ENCODE assay signal across 11 cellular contexts in genomic region chr1:232634086-232634485, GRCh38. TPM values are rescaled to one million over a fixed set of nuclear protein-coding genes. Genes with fewer than 3 reads are reported as not detected.
A peak's percentile ranks its signal among the peaks of the same experiment; 100 is the strongest.
DNase-seq lines count a peak whose midpoint lies in the region; ATAC-seq and TF ChIP-seq lines count a peak whose summit lies in the region.
"Had no signal": no experiment of that assay in that cellular context is flagged by ENCODE, and none has a peak within 500 bp of the region (broad histone marks: within the 10 kb centered on the region; RNA-seq: fewer than 3 reads in every experiment).

No MANE protein-coding gene starts in this region.

- DNase-seq in heart left ventricle = peak in 3 of 5 donors; percentile 27 to 50 (median 48)
- DNase-seq in heart right ventricle = no peak
- peak; percentile 64 for DNase-seq in OCI-LY7 (ENCODE audit: low spot score)
- peak; percentile 76 for DNase-seq in lung (ENCODE audit: low spot score)
- peak; percentile 85 for DNase-seq in upper lobe of right lung
- DNase-seq in activated T-cell treated with anti-CD3 and anti-CD28 coated beads, Interleukin-2, amount 50 U/mL, for 72 hours = no peak
- DNase-seq in osteocyte (ENCODE audit: extremely low spot score, unreplicated experiment) = no peak
- no peak for DNase-seq in activated CD4-positive, alpha-beta T cell treated with anti-CD3 and anti-CD28 coated beads for 4 hours
- DNase-seq: activated naive CD8-positive, alpha-beta T cell treated with anti-CD3 and anti-CD28 coated beads for 36 hours; stimulated activated CD4-positive, alpha-beta T cell treated with anti-CD3 and anti-CD28 coated beads, Interleukin-2, amount 100 ng/mL, for 48 hours had no signal

- H3K9me3 Mint-ChIP-seq in activated T-cell treated with anti-CD3 and anti-CD28 coated beads, Interleukin-2, amount 50 U/mL, for 72 hours = no peaks in the 10 kb centered on the region
- no peaks in the 10 kb centered on the region for H3K9me3 Mint-ChIP-seq in osteocyte (ENCODE audit: unreplicated experiment)
- H3K9me3 Mint-ChIP-seq: activated naive CD8-positive, alpha-beta T cell treated with anti-CD3 and anti-CD28 coated beads for 36 hours; GM23338 had no signal

- H3K4me3 ChIP-seq in heart left ventricle = no peak overlapping the region
- H3K4me3 ChIP-seq in heart right ventricle = no peak overlapping the region
- no peak overlapping the region for H3K4me3 ChIP-seq in OCI-LY7 (ENCODE audit: low read depth, low read length, poor library complexity, severe bottlenecking)
- no peak overlapping the region for H3K4me3 ChIP-seq in lung
- H3K4me3 ChIP-seq in upper lobe of right lung = no peak overlapping the region
- H3K4me3 ChIP-seq: GM23338 had no signal

- TF ChIP-seq POLR2A in heart left ventricle (IDR thresholded peaks at IDR 0.05) = no peak

- no peak overlapping the region for H2AFZ ChIP-seq in OCI-LY7 (ENCODE audit: low read length)
- H2AFZ ChIP-seq: GM23338 had no signal

- H3K4me3 Mint-ChIP-seq in activated T-cell treated with anti-CD3 and anti-CD28 coated beads, Interleukin-2, amount 50 U/mL, for 72 hours = no peak overlapping the region
- H3K4me3 Mint-ChIP-seq in osteocyte (ENCODE audit: unreplicated experiment) = no peak overlapping the region
- H3K4me3 Mint-ChIP-seq: activated naive CD8-positive, alpha-beta T cell treated with anti-CD3 and anti-CD28 coated beads for 36 hours; GM23338 had no signal

- no peak overlapping the region for H3K4me2 ChIP-seq in OCI-LY7 (ENCODE audit: low read length)
- H3K4me2 ChIP-seq: GM23338 had no signal

- peaks cover 0 to 2% of the 10 kb centered on the region in 2 donors for H3K36me3 Mint-ChIP-seq in activated T-cell treated with anti-CD3 and anti-CD28 coated beads, Interleukin-2, amount 50 U/mL, for 72 hours (ENCODE audit: insufficient read depth in 2 of 2)
- no peaks in the 10 kb centered on the region for H3K36me3 Mint-ChIP-seq in osteocyte (ENCODE audit: unreplicated experiment)
- H3K36me3 Mint-ChIP-seq: activated naive CD8-positive, alpha-beta T cell treated with anti-CD3 and anti-CD28 coated beads for 36 hours had no signal

- CTCF ChIA-PET in OCI-LY7 (lab: Charles Lee; ENCODE audit: unreplicated experiment) = no interaction called here

- no peaks in the 10 kb centered on the region for H4K20me1 ChIP-seq in OCI-LY7 (ENCODE audit: insufficient read depth, low read length)

- ATAC-seq in heart left ventricle (no peak), heart right ventricle (no peak), lung (ENCODE audit: insufficient read depth, low FRiP score) (no peak), upper lobe of right lung (peak; percentile 78)
- ATAC-seq in activated T-cell treated with anti-CD3 and anti-CD28 coated beads, Interleukin-2, amount 50 U/mL, for 72 hours (replicated peaks in 1 of 2) = no peak
- ATAC-seq: GM23338 had no signal

- TF ChIP-seq CTCF in heart left ventricle (IDR thresholded peaks at IDR 0.05) (no peak), heart right ventricle (IDR thresholded peaks at IDR 0.05) (no peak), OCI-LY7 (conservative IDR thresholded peaks at IDR 0.05; ENCODE audit: low read length) (0 out of 2 replicates have a peak, but pooled peaks have one; percentile 25), lung (IDR thresholded peaks at IDR 0.05; ENCODE audit: control extremely low read depth, extremely low read depth) (no peak), upper lobe of right lung (IDR thresholded peaks at IDR 0.05) (no peak), osteocyte (IDR thresholded peaks at IDR 0.05) (no peak)

- no peak overlapping the region for H3K27ac Mint-ChIP-seq in activated T-cell treated with anti-CD3 and anti-CD28 coated beads, Interleukin-2, amount 50 U/mL, for 72 hours
- H3K27ac Mint-ChIP-seq in osteocyte (ENCODE audit: unreplicated experiment) = no peak overlapping the region
- H3K27ac Mint-ChIP-seq: activated naive CD8-positive, alpha-beta T cell treated with anti-CD3 and anti-CD28 coated beads for 36 hours; GM23338 had no signal

- peak overlapping the region in 1 of 12 donors; percentile 33 for H3K27ac ChIP-seq in heart left ventricle
- no peak overlapping the region for H3K27ac ChIP-seq in heart right ventricle
- no peak overlapping the region for H3K27ac ChIP-seq in OCI-LY7 (ENCODE audit: low read depth, low read length, poor library complexity, severe bottlenecking)
- H3K27ac ChIP-seq in lung (ENCODE audit: low read depth in 1 of 2, low read length in 1 of 2) = no peak overlapping the region
- H3K27ac ChIP-seq in upper lobe of right lung = no peak overlapping the region

- whole genome bisulfite sequencing in heart left ventricle, 4 donors = 89 to 90% (median 89%) methylated on average over 5 of the region's 5 CpGs
- WGBS in heart right ventricle, 2 donors = 85 to 91% methylated on average over 5 of the region's 5 CpGs
- 53 to 54% methylated on average over 5 of the region's 5 CpGs for WGBS in lung, 2 donors

- H3K9me3 ChIP-seq in heart left ventricle (no peaks in the 10 kb centered on the region), heart right ventricle (no peaks in the 10 kb centered on the region), OCI-LY7 (ENCODE audit: low read length) (no peaks in the 10 kb centered on the region), lung (ENCODE audit: control insufficient read depth in 2 of 2, insufficient read depth in 1 of 2, low read length in 1 of 2) (no peaks in the 10 kb centered on the region), upper lobe of right lung (no peaks in the 10 kb centered on the region)

- peaks cover 1% of the 10 kb centered on the region; the same call in 1 of the 2 replicates for H3K79me2 ChIP-seq in OCI-LY7 (ENCODE audit: insufficient read depth, low read depth, low read length)

- POLR2A ChIA-PET in OCI-LY7 (lab: Charles Lee) = interaction anchor here (0.6 to 1.2 kb wide), 2 partner anchors 227 to 540 kb away, joined by 3 to 4 read pairs; no protein-coding TSS in a partner anchor

- H3K4me1 ChIP-seq in heart left ventricle = peaks cover 0 to 16% (median 5%) of the 10 kb centered on the region in 12 donors
- H3K4me1 ChIP-seq in heart right ventricle = peaks cover 0 to 15% (median 6%) of the 10 kb centered on the region in 9 donors
- peaks cover 11% of the 10 kb centered on the region for H3K4me1 ChIP-seq in OCI-LY7 (ENCODE audit: insufficient read depth, low read length, poor library complexity, severe bottlenecking)
- H3K4me1 ChIP-seq in lung (ENCODE audit: control insufficient read depth in 2 of 2, insufficient read depth in 2 of 2, low read length in 2 of 2) = peaks cover 0 to 2% of the 10 kb centered on the region in 2 donors
- peaks cover 11% of the 10 kb centered on the region for H3K4me1 ChIP-seq in upper lobe of right lung

- BruUV-seq in OCI-LY7 (replicated peaks; lab: Mats Ljungman, UMichigan) = no TSS peak

- no peaks in the 10 kb centered on the region for H3K27me3 ChIP-seq in heart left ventricle
- no peaks in the 10 kb centered on the region for H3K27me3 ChIP-seq in heart right ventricle
- no peaks in the 10 kb centered on the region for H3K27me3 ChIP-seq in lung (ENCODE audit: control insufficient read depth, insufficient read depth)
- H3K27me3 ChIP-seq in upper lobe of right lung = no peaks in the 10 kb centered on the region

- no peaks in the 10 kb centered on the region for H3K9me2 ChIP-seq in OCI-LY7 (ENCODE audit: insufficient read depth, low read length)

- H3K27me3 Mint-ChIP-seq in activated T-cell treated with anti-CD3 and anti-CD28 coated beads, Interleukin-2, amount 50 U/mL, for 72 hours (ENCODE audit: low read depth) = peaks cover 11% of the 10 kb centered on the region
- no peaks in the 10 kb centered on the region for H3K27me3 Mint-ChIP-seq in osteocyte (ENCODE audit: unreplicated experiment)

- peaks cover 10% of the 10 kb centered on the region for H3K4me1 Mint-ChIP-seq in activated T-cell treated with anti-CD3 and anti-CD28 coated beads, Interleukin-2, amount 50 U/mL, for 72 hours (ENCODE audit: low read depth)
- peaks cover 8% of the 10 kb centered on the region for H3K4me1 Mint-ChIP-seq in osteocyte (ENCODE audit: unreplicated experiment)

- intact Hi-C loops in heart left ventricle (cut with DNase I) (loop anchor here in 9 of 10 donors (2.0 to 10.0 kb wide), 14 partner anchors 171 to 879 kb away; partner anchors contain the start of genes MAP10 (in 5 of the 9) and NTPCR (in 2 of the 9)), heart right ventricle (cut with DNase I) (loop anchor here (2.0 to 10.0 kb wide), 14 partner anchors 161 to 879 kb away; partner anchors contain the start of genes NTPCR (in 7 of the 10) and MAP10 (in 4 of the 10)), OCI-LY7 (cut with micrococcal nuclease; ENCODE audit: unreplicated experiment) (loop anchor here (2.0 to 10.0 kb wide), 3 partner anchors 171 to 398 kb away; partner anchors contain the start of genes MAP10 and NTPCR), upper lobe of right lung (cut with DNase I) (no loop called here)

- no peaks in the 10 kb centered on the region for H3K36me3 ChIP-seq in heart left ventricle
- no peaks in the 10 kb centered on the region for H3K36me3 ChIP-seq in heart right ventricle
- no peaks in the 10 kb centered on the region for H3K36me3 ChIP-seq in OCI-LY7 (ENCODE audit: insufficient read depth, low read length)
- no peaks in the 10 kb centered on the region for H3K36me3 ChIP-seq in lung (ENCODE audit: control insufficient read depth in 2 of 2, insufficient read depth in 2 of 2, low read length in 2 of 2)
- no peaks in the 10 kb centered on the region for H3K36me3 ChIP-seq in upper lobe of right lung

RNA-seq across cellular contexts. Expression of gene SIPA1L2, which starts 4.2 kb away (rescaled TPM):
- total RNA-seq in heart left ventricle (100 to 1,000 TPM in 5 of 9 donors, 10 to 100 TPM in 4; 70.8 to 148 (median 102) TPM), heart right ventricle (100 to 1,000 TPM in 5 of 10 donors, 10 to 100 TPM in 5; 64.9 to 141 (median 101) TPM), OCI-LY7 (2022) (6.2 and 7.8 TPM in 2 replicates), lung (10 to 100 TPM; 27.0 to 60.1 TPM), upper lobe of right lung (38.3 TPM), osteocyte (12.3 and 14.5 TPM in 2 replicates)
- polyA plus RNA-seq in heart left ventricle (100 to 1,000 TPM in 1 of 2 donors, 10 to 100 TPM in 1; 18.1 to 103 TPM), heart right ventricle (10 to 100 TPM; 20.3 to 39.3 TPM), lung (10 to 100 TPM in 1 of 2 donors, 1 to 10 TPM in 1; 5.3 to 33.9 TPM)
- 13.5 and 16.0 TPM in 2 replicates for total RNA-seq in OCI-LY7 (2014; rRNA removed; shearing (Covaris generic))
- 1 to 10 TPM; 3.3 to 5.9 TPM for total RNA-seq in activated T-cell treated with anti-CD3 and anti-CD28 coated beads, Interleukin-2, amount 50 U/mL, for 72 hours

Comparison
In these comparisons a context has a peak if more than half of its experiments do, and no peak if none do; other contexts are left out.
1. DNase-seq: peak in heart left ventricle (3 of 5), OCI-LY7 (single experiment), lung (single experiment) and upper lobe of right lung (single experiment); none in heart right ventricle (0 of 2), activated T-cell treated with anti-CD3 and anti-CD28 coated beads, Interleukin-2, amount 50 U/mL, for 72 hours (0 of 2), osteocyte (single experiment) and activated CD4-positive, alpha-beta T cell treated with anti-CD3 and anti-CD28 coated beads for 4 hours (0 of 2).